8 cellular contexts compared by ENCODE assay signal in genomic region chrX:119502727-119503483, GRCh38. TPM values are rescaled to one million over a fixed set of nuclear protein-coding genes. Genes with fewer than 3 reads are reported as not detected.
A peak's percentile ranks its signal among the peaks of the same experiment; 100 is the strongest.
DNase-seq lines count a peak whose midpoint lies in the region; ATAC-seq, FAIRE-seq and TF ChIP-seq lines count a peak whose summit lies in the region.

No MANE protein-coding gene starts in this region.

- no peaks in the 10 kb centered on the region for H4K20me1 ChIP-seq in H1 (replicated peaks in 1 of 2; ENCODE audit: control insufficient read depth in 1 of 2, insufficient read depth in 2 of 2, low read length in 2 of 2)

- H3K9ac ChIP-seq in H1 (replicated peaks in 1 of 4; ENCODE audit: extremely low read depth in 1 of 4, low read depth in 3 of 4, low read length in 3 of 4), result no peak overlapping the region

- no peak overlapping the region for H2AK5ac ChIP-seq in H1 (ENCODE audit: low read depth, low read length)

- H3K4me2 ChIP-seq in H1 (ENCODE audit: insufficient read depth in 1 of 2, low read depth in 2 of 2, low read length in 2 of 2), result no peak overlapping the region

- no peak overlapping the region for H3K56ac ChIP-seq in H1 (replicated peaks; ENCODE audit: insufficient read length, low read depth, low read length)

- no peak overlapping the region for H2BK120ac ChIP-seq in H1 (replicated peaks; ENCODE audit: low read depth, low read length)

- no peaks in the 10 kb centered on the region for H3K79me1 ChIP-seq in H1 (ENCODE audit: low read depth, low read length)

- H3K4me3 ChIP-seq in SJSA1 (no peak overlapping the region), H1 (ENCODE audit: extremely low read depth in 1 of 4, insufficient read depth in 2 of 4, low read depth in 3 of 4, low read length in 4 of 4) (no peak overlapping the region)

- no peak overlapping the region for H2AFZ ChIP-seq in H1 (ENCODE audit: low read length)

- H2BK12ac ChIP-seq in H1 (ENCODE audit: low read depth, low read length), result no peak overlapping the region

- no peak overlapping the region for H2BK5ac ChIP-seq in H1 (ENCODE audit: low read depth, low read length)

- no peak for TF ChIP-seq EP300 in H1 (IDR thresholded peaks at IDR 0.05; ENCODE audit: borderline replicate concordance in 1 of 2, low read depth in 2 of 2, low read length in 2 of 2)

- intact Hi-C loops in sciatic nerve (cut with DNase I), result no loop called here

- no peak overlapping the region for H2BK15ac ChIP-seq in H1 (ENCODE audit: low read length)

- FAIRE-seq in H54 (lab: Jason Lieb, UNC), result peak; percentile 48
- FAIRE-seq in H1 (lab: Jason Lieb, UNC), result no peak

- H3K14ac ChIP-seq in H1 (ENCODE audit: insufficient read length), result no peak overlapping the region

- POLR2A ChIA-PET in H1 (lab: Charles Lee; ENCODE audit: partially characterized antibody), result interaction anchor here (1.3 to 1.7 kb wide), 2 partner anchors 9 to 20 kb away, joined by 6 read pairs; no protein-coding TSS in a partner anchor

- H4K5ac ChIP-seq in H1 (ENCODE audit: insufficient read length, low read depth, low read length), result no peak overlapping the region

- TF ChIP-seq RAD21 in H1 (IDR thresholded peaks at IDR 0.05 in 1 of 2, conservative IDR thresholded peaks at IDR 0.05 in 1 of 2; ENCODE audit: low read depth in 2 of 2, low read length in 2 of 2), result no peak

- H3K27me3 ChIP-seq in SJSA1 (replicated peaks) (no peaks in the 10 kb centered on the region), H1 (replicated peaks in 1 of 4; ENCODE audit: control insufficient read depth in 3 of 4, extremely low read depth in 1 of 4, insufficient read depth in 3 of 4, low read length in 3 of 4) (no peaks in the 10 kb centered on the region)

- no peak overlapping the region for H3K4ac ChIP-seq in H1 (replicated peaks; ENCODE audit: insufficient read length, low read depth, low read length)

- DNase-seq in H54 (ENCODE audit: insufficient read length, low spot score) (no peak), SJSA1 (ENCODE audit: low read depth in 1 of 2, low spot score in 2 of 2) (no peak), H1 (ENCODE audit: low read depth in 1 of 2, low spot score in 2 of 2) (no peak), sciatic nerve (ENCODE audit: low spot score) (no peak), HUDEP-2 (lab: John Stamatoyannopoulos, UW; ENCODE audit: unreplicated experiment in 76 of 76) (no peak), SHP77 (lab: John Stamatoyannopoulos, UW) (no peak)

- no peak overlapping the region for H4K91ac ChIP-seq in H1 (replicated peaks; ENCODE audit: insufficient read length, low read length)

- no peak overlapping the region for H3K23ac ChIP-seq in H1 (ENCODE audit: insufficient read length)

- H3K79me2 ChIP-seq in H1 (ENCODE audit: control insufficient read depth in 1 of 2, insufficient read depth in 2 of 2, low read length in 2 of 2), result no peaks in the 10 kb centered on the region

- no peaks in the 10 kb centered on the region for H3K36me3 ChIP-seq in SJSA1
- no peaks in the 10 kb centered on the region for H3K36me3 ChIP-seq in H1 (ENCODE audit: control insufficient read depth in 2 of 4, insufficient read depth in 4 of 4, low read length in 3 of 4)

- TF ChIP-seq POLR2A in H54 (IDR thresholded peaks at IDR 0.05; ENCODE audit: low read depth, low read length) (no peak), H1 (IDR thresholded peaks at IDR 0.05; ENCODE audit: control extremely low read depth in 1 of 2, low read depth in 2 of 2, low read length in 2 of 2) (no peak)

- H2BK20ac ChIP-seq in H1 (ENCODE audit: low read length), result no peak overlapping the region

- H3K9me3 ChIP-seq in SJSA1 (replicated peaks) (no peaks in the 10 kb centered on the region), H1 (ENCODE audit: insufficient read depth in 2 of 2, low read depth in 1 of 2, low read length in 1 of 2) (no peaks in the 10 kb centered on the region)

- peak; percentile 58 for ATAC-seq in sciatic nerve
- ATAC-seq in GM19023 (IDR thresholded peaks at IDR 0.05; ENCODE audit: unreplicated experiment), result no peak
- ATAC-seq in GM21515 (IDR thresholded peaks at IDR 0.05; ENCODE audit: unreplicated experiment), result no peak

- H3K27ac ChIP-seq in SJSA1, result peak overlapping the region; percentile 73
- H3K27ac ChIP-seq in H1 (ENCODE audit: low read depth, low read length), result no peak overlapping the region

- WGBS in H1 (ENCODE audit: extremely low coverage in 1 of 2, insufficient coverage in 1 of 2, insufficient read length in 1 of 2, insufficient replicate concordance in 2 of 2, low coverage in 1 of 2, low lambda C conversion rate in 2 of 2, missing lambda C conversion rate in 1 of 2), 2 experiments, result 81% methylated on average over 6 of the region's 11 CpGs; no CpG with 5 or more reads in 1 of the 2 experiments

- no peak overlapping the region for H3K18ac ChIP-seq in H1 (ENCODE audit: extremely low read depth, low read length)

- peak overlapping the region; percentile 14; the same call in 1 of the 2 replicates for H4K8ac ChIP-seq in H1 (ENCODE audit: extremely low read depth, insufficient read depth, low read length)

- CTCF ChIA-PET in H1 (lab: Charles Lee; ENCODE audit: partially characterized antibody), result interaction anchor here (0.7 to 2.2 kb wide), 8 partner anchors 9 to 266 kb away, joined by 3 to 11 read pairs (median 6); no protein-coding TSS in a partner anchor

- peaks cover 18% of the 10 kb centered on the region for H3K4me1 ChIP-seq in SJSA1 (replicated peaks)
- H3K4me1 ChIP-seq in H1 (replicated peaks in 1 of 4; ENCODE audit: control insufficient read depth in 3 of 4, insufficient read depth in 4 of 4, low read length in 3 of 4), result peaks cover 0 to 2% (median 0%) of the 10 kb centered on the region in 4 experiments; a peak in 1 of 7 replicates

- no peak for TF ChIP-seq CTCF in H1 (IDR thresholded peaks at IDR 0.05; ENCODE audit: control extremely low read depth in 1 of 3, insufficient read depth in 1 of 3, low read depth in 1 of 3, low read length in 3 of 3)

- no peaks in the 10 kb centered on the region for H3K23me2 ChIP-seq in H1 (ENCODE audit: low read depth, low read length)

TF ChIP-seq in H1, 55 proteins besides CTCF, POLR2A, EP300 and RAD21:
- TF ChIP-seq CREB1 (IDR thresholded peaks at IDR 0.05) (no peak), TAF1 (IDR thresholded peaks at IDR 0.05; ENCODE audit: low read depth, low read length) (no peak), CTBP2 (IDR thresholded peaks at IDR 0.05; ENCODE audit: borderline replicate concordance, insufficient read depth, insufficient read length, low read length) (no peak), SP1 (IDR thresholded peaks at IDR 0.05; ENCODE audit: low read depth, low read length) (no peak), ZNF274 (IDR thresholded peaks at IDR 0.05; ENCODE audit: borderline replicate concordance, extremely low read depth, low read length) (no peak), RFX5 (IDR thresholded peaks at IDR 0.05; ENCODE audit: borderline replicate concordance, low read depth, low read length) (no peak), KDM1A (IDR thresholded peaks at IDR 0.05; ENCODE audit: borderline replicate concordance, low read length) (no peak), SIRT6 (IDR thresholded peaks at IDR 0.05; ENCODE audit: low read length) (no peak)

RNA-seq across cellular contexts. Expression of gene SLC25A5, which starts 34.7 kb away (rescaled TPM):
- total RNA-seq in SJSA1 (2014; rRNA removed; shearing (Covaris generic)), result 160 and 224 TPM in 2 replicates
- 512 and 520 TPM in 2 replicates for total RNA-seq in H1 (2021; fragmentation: NEBNext Ultra II Directional; extraction: Animal tissue kit (Norgen Biotek cat#: 25700))
- 727 and 851 TPM in 2 replicates for polyA plus RNA-seq in H1 (2011; rRNA removed)
- 793 TPM for polyA plus RNA-seq in H1 (2011; cell fraction: cytosol; rRNA removed)
- polyA plus RNA-seq in H1 (2011; cell fraction: nucleus; rRNA removed), result 452 TPM
- polyA plus RNA-seq in H1 (2012, experiment 1 of 2), result 569 to 644 TPM (median 621 TPM) in 4 replicates
- polyA plus RNA-seq in H1 (2012, experiment 2 of 2), result 389 TPM
- polyA plus RNA-seq in H1 (2013, experiment 1 of 2), result 413 TPM
- 398 TPM for polyA plus RNA-seq in H1 (2013, experiment 2 of 2)
- 456 and 489 TPM in 2 replicates for polyA minus RNA-seq in H1 (2011; rRNA and poly(A)+ RNA removed)
- polyA minus RNA-seq in H1 (2011; cell fraction: cytosol; rRNA and poly(A)+ RNA removed), result 258 TPM
- polyA minus RNA-seq in H1 (2011; cell fraction: nucleus; rRNA and poly(A)+ RNA removed), result 152 TPM
- total RNA-seq in sciatic nerve, result 73.2 TPM
